9 cellular contexts compared by ENCODE assay signal in the genomic region with DNA sequence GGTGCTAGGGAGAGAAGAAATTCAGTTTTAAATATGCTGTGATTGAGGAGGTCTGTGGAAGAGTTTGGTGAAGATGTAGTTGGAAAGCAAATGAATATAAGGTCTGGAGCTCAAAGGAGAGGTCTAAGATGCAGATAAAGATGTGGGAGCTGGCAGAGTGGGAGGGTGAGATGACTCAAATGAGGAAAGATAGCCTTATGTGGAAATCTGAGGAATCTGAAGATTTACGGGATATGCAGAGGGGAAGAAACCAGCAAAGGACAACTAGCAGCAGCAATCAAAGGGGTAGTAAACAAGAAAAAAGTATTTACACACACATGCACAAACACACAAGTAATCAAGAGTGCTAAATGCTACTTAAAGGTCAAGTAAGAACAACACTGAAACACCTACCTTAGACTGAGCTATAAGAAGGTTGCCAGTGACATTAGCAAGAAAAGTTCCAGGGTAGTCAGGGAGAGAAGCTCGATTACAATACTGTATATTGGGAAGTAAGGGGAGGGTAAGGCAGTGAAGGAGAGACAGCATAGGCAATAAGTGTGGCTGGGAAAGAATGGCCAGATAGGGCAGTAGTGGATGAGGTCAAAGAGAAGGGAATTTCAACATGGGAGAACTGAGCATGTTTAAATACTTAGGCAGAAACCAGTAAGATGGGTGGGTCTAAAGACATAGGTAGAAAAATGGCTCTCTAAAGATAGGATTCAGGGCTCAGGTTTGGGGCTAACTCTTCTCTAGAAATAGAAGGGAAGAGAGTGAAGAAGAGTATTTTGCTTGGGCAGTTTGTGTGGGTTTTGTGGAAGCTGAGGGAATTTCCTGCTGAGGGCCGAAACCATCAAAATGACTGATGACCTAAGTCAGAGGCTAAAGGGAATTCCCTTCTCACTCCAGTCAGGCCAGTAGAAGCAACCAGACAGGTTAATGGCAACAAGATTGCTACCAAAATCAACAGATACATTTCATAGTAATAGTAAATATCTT. TPM values are rescaled to one million over a fixed set of nuclear protein-coding genes. Genes with fewer than 3 reads are reported as not detected.
A peak's percentile ranks its signal among the peaks of the same experiment; 100 is the strongest.
DNase-seq lines count a peak whose midpoint lies in the region; ATAC-seq and TF ChIP-seq lines count a peak whose summit lies in the region.
"Had no signal": no experiment of that assay in that cellular context is flagged by ENCODE, and none has a peak within 500 bp of the region (broad histone marks: within the 10 kb centered on the region; RNA-seq: fewer than 3 reads in every experiment).

No MANE protein-coding gene starts in this region.

- H3K9ac ChIP-seq in SK-N-SH (no peak overlapping the region), colonic mucosa (ENCODE audit: low read depth in 2 of 2, low read length in 2 of 2) (no peak overlapping the region)

- 71% methylated on average over 3 of the region's 3 CpGs for WGBS in SK-N-SH (ENCODE audit: low lambda C conversion rate)

- no peaks in the 10 kb centered on the region for H3K9me2 ChIP-seq in SK-N-SH

- no peak for TF ChIP-seq CTCF in activated CD8-positive, alpha-beta T cell treated with anti-CD3 and anti-CD28 coated beads for 36 hours (IDR thresholded peaks at IDR 0.05)
- TF ChIP-seq CTCF in SK-N-SH (IDR thresholded peaks at IDR 0.05) (no peak), colonic mucosa (IDR thresholded peaks at IDR 0.05) (no peak)

- POLR2A ChIA-PET in activated CD8-positive, alpha-beta T cell treated with anti-CD3 and anti-CD28 coated beads for 36 hours (lab: Charles Lee): interaction anchor here (0.7 to 0.9 kb wide), 2 partner anchors 9 to 11 kb away, joined by 3 to 4 read pairs; partner anchors contain the start of gene CMTM6
- POLR2A ChIA-PET in activated CD8-positive, alpha-beta T cell treated with anti-CD3 and anti-CD28 coated beads, Interleukin-2, amount 10 ng/mL, durations not matched to agents 7 days and 5 days (lab: Charles Lee): no interaction called here
- POLR2A ChIA-PET in SK-N-SH (lab: Yijun Ruan, JAX): no interaction called here

- H3K27ac ChIP-seq in SK-N-SH (ENCODE audit: low read depth in 2 of 2, low read length in 1 of 2) (0 out of 4 replicates have a peak overlapping the region, but pooled peaks of 1 of the 2 experiments have one; percentile 19), colonic mucosa (no peak overlapping the region)
- H3K27ac ChIP-seq: gastrocnemius medialis had no signal

- peaks cover 11% of the 10 kb centered on the region for H3F3A ChIP-seq in SK-N-SH (replicated peaks; ENCODE audit: insufficient read depth)

- H3K27me3 ChIP-seq in SK-N-SH (ENCODE audit: insufficient read depth) (no peaks in the 10 kb centered on the region), colonic mucosa (no peaks in the 10 kb centered on the region)
- H3K27me3 ChIP-seq: gastrocnemius medialis had no signal

- CTCF ChIA-PET in activated CD8-positive, alpha-beta T cell treated with anti-CD3 and anti-CD28 coated beads for 36 hours (lab: Charles Lee): interaction anchor here (0.9 to 2.9 kb wide), 3 partner anchors 8 to 25 kb away, joined by 3 to 11 read pairs (median 4); no protein-coding TSS in a partner anchor
- CTCF ChIA-PET in activated CD8-positive, alpha-beta T cell treated with anti-CD3 and anti-CD28 coated beads, Interleukin-2, amount 10 ng/mL, durations not matched to agents 7 days and 5 days (lab: Charles Lee): interaction anchor here (0.9 to 1.3 kb wide), 2 partner anchors 26 to 172 kb away, joined by 3 to 5 read pairs; no protein-coding TSS in a partner anchor
- CTCF ChIA-PET in SK-N-SH (lab: Yijun Ruan, JAX): interaction anchor here (3.6 to 4.0 kb wide), 2 partner anchors 8 to 26 kb away, joined by 9 to 19 read pairs; partner anchors contain the start of gene CMTM6

- peaks cover 2 to 10% of the 10 kb centered on the region in 2 experiments; a peak in 2 of 4 replicates for H3K4me1 ChIP-seq in SK-N-SH (ENCODE audit: control insufficient read depth in 1 of 2, insufficient read depth in 2 of 2, low read depth in 1 of 2, low read length in 1 of 2)
- peaks cover 7% of the 10 kb centered on the region for H3K4me1 ChIP-seq in colonic mucosa

- TF ChIP-seq EP300 in SK-N-SH (IDR thresholded peaks at IDR 0.05; ENCODE audit: borderline replicate concordance in 1 of 2, low read depth in 1 of 2, low read length in 1 of 2): no peak

- H3K4me1 Mint-ChIP-seq in activated CD8-positive, alpha-beta T cell treated with anti-CD3 and anti-CD28 coated beads for 36 hours (ENCODE audit: low read depth): peaks cover 11% of the 10 kb centered on the region
- H3K4me1 Mint-ChIP-seq in activated CD8-positive, alpha-beta T cell treated with anti-CD3 and anti-CD28 coated beads, Interleukin-2, amount 10 ng/mL, durations not matched to agents 7 days and 5 days (ENCODE audit: low read depth): peaks cover 7% of the 10 kb centered on the region
- H3K4me1 Mint-ChIP-seq in stimulated activated naive B cell treated with anti-CD40 and anti-IgM and Interleukin-4, amounts not matched to agents 10 μg/mL and 1 μg/mL and 100 μg/mL, for 72 hours: peaks cover 12 to 36% of the 10 kb centered on the region in 2 donors

- H3K36me3 ChIP-seq in SK-N-SH (replicated peaks in 1 of 2; ENCODE audit: control insufficient read depth in 1 of 2, insufficient read depth in 2 of 2, low read length in 1 of 2) (peaks cover 12 to 33% of the 10 kb centered on the region in 2 experiments), colonic mucosa (no peaks in the 10 kb centered on the region)
- H3K36me3 ChIP-seq: gastrocnemius medialis had no signal

- no peak for DNase-seq in activated CD8-positive, alpha-beta T cell treated with anti-CD3 and anti-CD28 coated beads for 36 hours
- no peak for DNase-seq in activated CD8-positive, alpha-beta T cell treated with anti-CD3 and anti-CD28 coated beads, Interleukin-2, amount 10 ng/mL, durations not matched to agents 7 days and 5 days
- no peak for DNase-seq in SK-N-SH
- peak; percentile 73 for DNase-seq in stimulated activated naive B cell treated with anti-CD40 and anti-IgM and Interleukin-4, amounts not matched to agents 10 μg/mL and 1 μg/mL and 100 μg/mL, for 72 hours
- DNase-seq in effector CD8-positive, alpha-beta T cell (lab: John Stamatoyannopoulos, UW): no peak
- DNase-seq in colonic mucosa: no peak
- DNase-seq: gastrocnemius medialis had no signal

- no peak overlapping the region for H2AFZ ChIP-seq in SK-N-SH (ENCODE audit: low read depth)

- H3K27ac Mint-ChIP-seq in activated CD8-positive, alpha-beta T cell treated with anti-CD3 and anti-CD28 coated beads for 36 hours: no peak overlapping the region
- H3K27ac Mint-ChIP-seq in activated CD8-positive, alpha-beta T cell treated with anti-CD3 and anti-CD28 coated beads, Interleukin-2, amount 10 ng/mL, durations not matched to agents 7 days and 5 days: no peak overlapping the region
- no peak overlapping the region for H3K27ac Mint-ChIP-seq in stimulated activated naive B cell treated with anti-CD40 and anti-IgM and Interleukin-4, amounts not matched to agents 10 μg/mL and 1 μg/mL and 100 μg/mL, for 72 hours

- H3K4me2 ChIP-seq in SK-N-SH: peak overlapping the region; percentile 7; the same call in 1 of the 2 replicates

- H3K9me3 Mint-ChIP-seq in activated CD8-positive, alpha-beta T cell treated with anti-CD3 and anti-CD28 coated beads for 36 hours: no peaks in the 10 kb centered on the region
- no peaks in the 10 kb centered on the region for H3K9me3 Mint-ChIP-seq in activated CD8-positive, alpha-beta T cell treated with anti-CD3 and anti-CD28 coated beads, Interleukin-2, amount 10 ng/mL, durations not matched to agents 7 days and 5 days (ENCODE audit: insufficient read depth)
- H3K9me3 Mint-ChIP-seq in stimulated activated naive B cell treated with anti-CD40 and anti-IgM and Interleukin-4, amounts not matched to agents 10 μg/mL and 1 μg/mL and 100 μg/mL, for 72 hours: peaks cover 3 to 5% of the 10 kb centered on the region in 2 donors

- H3K9me3 ChIP-seq in SK-N-SH: no peaks in the 10 kb centered on the region
- H3K9me3 ChIP-seq in colonic mucosa: no peaks in the 10 kb centered on the region
- H3K9me3 ChIP-seq: gastrocnemius medialis had no signal

- peaks cover 54% of the 10 kb centered on the region for H4K20me1 ChIP-seq in SK-N-SH (ENCODE audit: insufficient read depth)

- H3K36me3 Mint-ChIP-seq in activated CD8-positive, alpha-beta T cell treated with anti-CD3 and anti-CD28 coated beads for 36 hours (ENCODE audit: low read depth): peaks cover 14% of the 10 kb centered on the region
- peaks cover 11% of the 10 kb centered on the region for H3K36me3 Mint-ChIP-seq in activated CD8-positive, alpha-beta T cell treated with anti-CD3 and anti-CD28 coated beads, Interleukin-2, amount 10 ng/mL, durations not matched to agents 7 days and 5 days (ENCODE audit: low read depth)
- peaks cover 20 to 26% of the 10 kb centered on the region in 2 donors for H3K36me3 Mint-ChIP-seq in stimulated activated naive B cell treated with anti-CD40 and anti-IgM and Interleukin-4, amounts not matched to agents 10 μg/mL and 1 μg/mL and 100 μg/mL, for 72 hours

- H3K27me3 Mint-ChIP-seq in activated CD8-positive, alpha-beta T cell treated with anti-CD3 and anti-CD28 coated beads for 36 hours: no peaks in the 10 kb centered on the region
- H3K27me3 Mint-ChIP-seq in activated CD8-positive, alpha-beta T cell treated with anti-CD3 and anti-CD28 coated beads, Interleukin-2, amount 10 ng/mL, durations not matched to agents 7 days and 5 days (ENCODE audit: low read depth): no peaks in the 10 kb centered on the region
- no peaks in the 10 kb centered on the region for H3K27me3 Mint-ChIP-seq in stimulated activated naive B cell treated with anti-CD40 and anti-IgM and Interleukin-4, amounts not matched to agents 10 μg/mL and 1 μg/mL and 100 μg/mL, for 72 hours

- ATAC-seq in activated CD8-positive, alpha-beta T cell treated with anti-CD3 and anti-CD28 coated beads for 36 hours: peak; percentile 51
- ATAC-seq in activated CD8-positive, alpha-beta T cell treated with anti-CD3 and anti-CD28 coated beads, Interleukin-2, amount 10 ng/mL, durations not matched to agents 7 days and 5 days: no peak
- ATAC-seq in HG02840 (IDR thresholded peaks at IDR 0.05; ENCODE audit: low FRiP score, unreplicated experiment): peak; percentile 80
- peak; percentile 81 to 82 for ATAC-seq in stimulated activated naive B cell treated with anti-CD40 and anti-IgM and Interleukin-4, amounts not matched to agents 10 μg/mL and 1 μg/mL and 100 μg/mL, for 72 hours (replicated peaks)
- ATAC-seq in HG03571 (IDR thresholded peaks at IDR 0.05; ENCODE audit: unreplicated experiment): no peak
- ATAC-seq: gastrocnemius medialis had no signal

- intact Hi-C loops in activated CD8-positive, alpha-beta T cell treated with anti-CD3 and anti-CD28 coated beads for 36 hours (cut with micrococcal nuclease): no loop called here
- intact Hi-C loops in colonic mucosa (cut with DNase I): no loop called here

- TF ChIP-seq RAD21 in SK-N-SH (IDR thresholded peaks at IDR 0.05; ENCODE audit: low read length): no peak

- H3K4me3 ChIP-seq in SK-N-SH (ENCODE audit: low read depth in 2 of 2, low read length in 1 of 2) (no peak overlapping the region), colonic mucosa (no peak overlapping the region)
- H3K4me3 ChIP-seq: gastrocnemius medialis had no signal

- peaks cover 71% of the 10 kb centered on the region for H3K79me2 ChIP-seq in SK-N-SH (ENCODE audit: insufficient read depth)

- no peak overlapping the region for H3K4me3 Mint-ChIP-seq in activated CD8-positive, alpha-beta T cell treated with anti-CD3 and anti-CD28 coated beads for 36 hours
- no peak overlapping the region for H3K4me3 Mint-ChIP-seq in activated CD8-positive, alpha-beta T cell treated with anti-CD3 and anti-CD28 coated beads, Interleukin-2, amount 10 ng/mL, durations not matched to agents 7 days and 5 days
- no peak overlapping the region for H3K4me3 Mint-ChIP-seq in stimulated activated naive B cell treated with anti-CD40 and anti-IgM and Interleukin-4, amounts not matched to agents 10 μg/mL and 1 μg/mL and 100 μg/mL, for 72 hours

RNA-seq across cellular contexts. Expression of gene CMTM6, which starts 8.9 kb away (rescaled TPM):
- 10 to 100 TPM; 49.8 to 50.1 TPM for total RNA-seq in activated CD8-positive, alpha-beta T cell treated with anti-CD3 and anti-CD28 coated beads for 36 hours
- 10 to 100 TPM; 49.1 to 51.5 TPM for total RNA-seq in activated CD8-positive, alpha-beta T cell treated with anti-CD3 and anti-CD28 coated beads, Interleukin-2, amount 10 ng/mL, durations not matched to agents 7 days and 5 days
- polyA plus RNA-seq in SK-N-SH (2012; rRNA removed): 29.8 and 37.8 TPM in 2 replicates
- polyA plus RNA-seq in SK-N-SH (2012; cell fraction: cytosol; rRNA removed): 54.7 and 70.8 TPM in 2 replicates
- 5.2 and 13.8 TPM in 2 replicates for polyA plus RNA-seq in SK-N-SH (2012; cell fraction: nucleus; rRNA removed)
- total RNA-seq in colonic mucosa: 10 to 100 TPM; 55.3 to 73.7 TPM

Comparison
In these comparisons a context has a peak if more than half of its experiments do, and no peak if none do; other contexts are left out.
1. ATAC-seq: peak in activated CD8-positive, alpha-beta T cell treated with anti-CD3 and anti-CD28 coated beads for 36 hours (single experiment), HG02840 (single experiment) and stimulated activated naive B cell treated with anti-CD40 and anti-IgM and Interleukin-4, amounts not matched to agents 10 μg/mL and 1 μg/mL and 100 μg/mL, for 72 hours (2 of 2); none in activated CD8-positive, alpha-beta T cell treated with anti-CD3 and anti-CD28 coated beads, Interleukin-2, amount 10 ng/mL, durations not matched to agents 7 days and 5 days (single experiment) and HG03571 (single experiment).